Comparison of ENCODE assay signal across 8 cellular contexts in the genomic region with DNA sequence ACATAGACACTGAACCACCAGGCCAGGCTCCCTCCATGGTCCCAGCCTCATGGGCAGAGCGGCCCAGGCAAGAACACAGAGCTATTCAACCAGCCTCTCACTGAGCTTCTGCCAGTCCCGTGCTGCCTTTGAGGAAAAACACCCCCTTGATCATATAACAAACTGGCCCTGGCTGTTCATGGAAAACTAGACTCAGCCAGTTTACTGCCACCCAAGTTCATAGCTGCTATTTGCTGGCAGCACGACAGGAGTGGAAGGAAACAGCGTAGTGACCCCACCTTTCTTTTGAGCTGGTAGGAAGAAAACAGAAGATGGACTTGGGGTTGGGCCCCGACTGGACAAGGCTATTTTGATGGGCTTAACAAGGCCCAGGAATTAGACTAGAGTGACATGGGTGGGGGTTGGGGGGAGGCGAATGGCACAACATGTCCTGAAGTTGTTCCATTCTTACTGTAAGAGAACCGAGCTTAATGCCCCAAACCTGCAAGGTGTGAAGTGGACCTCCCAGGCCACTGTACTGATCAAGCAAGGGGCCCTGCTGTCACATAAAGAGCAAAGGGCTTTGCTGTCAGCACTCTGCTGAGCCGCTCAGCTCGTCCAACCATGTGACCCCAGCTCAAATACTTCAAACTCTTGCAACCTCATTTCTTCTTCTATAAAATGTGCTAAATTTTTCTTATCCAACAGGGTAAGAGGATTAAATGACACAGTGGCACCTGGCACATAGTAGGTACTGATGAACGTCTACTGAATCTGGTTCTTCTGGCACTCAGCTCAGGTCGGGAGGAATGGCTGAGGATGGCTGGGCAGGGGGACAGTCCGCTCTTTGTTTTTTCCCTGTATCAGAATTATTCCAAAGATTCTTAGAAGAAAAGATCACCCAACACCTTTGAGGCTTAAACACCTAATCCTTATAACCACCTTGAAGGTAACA. TPM values are rescaled to one million over a fixed set of nuclear protein-coding genes. Genes with fewer than 3 reads are reported as not detected.
DNase-seq lines count a peak whose midpoint lies in the region; ATAC-seq and TF ChIP-seq lines count a peak whose summit lies in the region.

No MANE protein-coding gene starts in this region.

- TF ChIP-seq POLR2A in body of pancreas (IDR thresholded peaks at IDR 0.05), result no peak
- TF ChIP-seq POLR2A in tibial nerve (IDR thresholded peaks at IDR 0.05), result no peak

- no peak for TF ChIP-seq CTCF in body of pancreas (IDR thresholded peaks at IDR 0.05)
- TF ChIP-seq CTCF in tibial nerve (IDR thresholded peaks at IDR 0.05), result no peak

- H3K36me3 ChIP-seq in body of pancreas (replicated peaks in 1 of 2; ENCODE audit: insufficient read depth in 1 of 2, low read depth in 2 of 2) (no peaks in the 10 kb centered on the region), tibial nerve (peaks cover 0 to 11% (median 0%) of the 10 kb centered on the region in 3 donors)

- no peak overlapping the region for H3K4me3 ChIP-seq in body of pancreas
- H3K4me3 ChIP-seq in tibial nerve, result no peak overlapping the region

- H3K4me1 Mint-ChIP-seq in activated CD8-positive, alpha-beta memory T cell treated with anti-CD3 and anti-CD28 coated beads, Interleukin-2, amount 10 ng/mL, durations not matched to agents 7 days and 5 days, result peaks cover 50% of the 10 kb centered on the region

- H3K27me3 ChIP-seq in body of pancreas, result no peaks in the 10 kb centered on the region
- no peaks in the 10 kb centered on the region for H3K27me3 ChIP-seq in tibial nerve

- H3K4me1 ChIP-seq in body of pancreas (peaks cover 43% of the 10 kb centered on the region), tibial nerve (peaks cover 0 to 60% (median 18%) of the 10 kb centered on the region in 4 donors)

- peaks cover 5% of the 10 kb centered on the region for H3K36me3 Mint-ChIP-seq in activated CD8-positive, alpha-beta memory T cell treated with anti-CD3 and anti-CD28 coated beads, Interleukin-2, amount 10 ng/mL, durations not matched to agents 7 days and 5 days

- peak overlapping the region; percentile 4 for H3K27ac Mint-ChIP-seq in activated CD8-positive, alpha-beta memory T cell treated with anti-CD3 and anti-CD28 coated beads, Interleukin-2, amount 10 ng/mL, durations not matched to agents 7 days and 5 days

- H3K27ac ChIP-seq in body of pancreas, result peak overlapping the region; percentile 81 to 94 (median 92)
- H3K27ac ChIP-seq in tibial nerve, result peak overlapping the region; percentile 35 to 92 (median 85)

- peak overlapping the region; percentile 91 for H3K4me3 Mint-ChIP-seq in activated CD8-positive, alpha-beta memory T cell treated with anti-CD3 and anti-CD28 coated beads, Interleukin-2, amount 10 ng/mL, durations not matched to agents 7 days and 5 days

- intact Hi-C loops in body of pancreas (cut with DNase I), result loop anchor here (5.0 kb wide), 1 partner anchor 121 kb away; no protein-coding TSS in a partner anchor

- WGBS in body of pancreas, 2 donors, result 44 to 48% methylated on average over 11 to 12 of the region's 12 CpGs
- 50% methylated on average over 12 of the region's 12 CpGs for WGBS in tibial nerve, 2 donors

- no peak for DNase-seq in activated CD8-positive, alpha-beta memory T cell treated with anti-CD3 and anti-CD28 coated beads, Interleukin-2, amount 10 ng/mL, durations not matched to agents 7 days and 5 days
- DNase-seq in activated CD8-positive, alpha-beta memory T cell treated with anti-CD3 and anti-CD28 coated beads, Interleukin-2, amount 50 U/mL, for 4 hours, result no peak
- DNase-seq in body of pancreas (peak in 2 of 4 donors; percentile 21 to 33), mucosa of gallbladder (ENCODE audit: low spot score) (peak; percentile 65), tibial nerve (ENCODE audit: low spot score in 2 of 2) (no peak), NCI-H446 treated with DMSO at 0.1 percent for 48 hours (lab: John Stamatoyannopoulos, UW) (no peak), NCI-H2081 treated with DMSO at 0.1 percent for 48 hours (lab: John Stamatoyannopoulos, UW) (no peak)

- no peaks in the 10 kb centered on the region for H3K9me3 ChIP-seq in body of pancreas
- no peaks in the 10 kb centered on the region for H3K9me3 ChIP-seq in tibial nerve

- peaks cover 3% of the 10 kb centered on the region for H3K27me3 Mint-ChIP-seq in activated CD8-positive, alpha-beta memory T cell treated with anti-CD3 and anti-CD28 coated beads, Interleukin-2, amount 10 ng/mL, durations not matched to agents 7 days and 5 days

- CTCF ChIA-PET in activated CD8-positive, alpha-beta memory T cell treated with anti-CD3 and anti-CD28 coated beads, Interleukin-2, amount 10 ng/mL, durations not matched to agents 7 days and 5 days (lab: Charles Lee), result interaction anchor here (0.7 to 4.7 kb wide), 21 partner anchors 11 to 469 kb away, joined by 3 to 65 read pairs (median 4); no protein-coding TSS in a partner anchor

- ATAC-seq in activated CD8-positive, alpha-beta memory T cell treated with anti-CD3 and anti-CD28 coated beads, Interleukin-2, amount 10 ng/mL, durations not matched to agents 7 days and 5 days, result no peak
- ATAC-seq in body of pancreas (no peak), HG02588 (IDR thresholded peaks at IDR 0.05; ENCODE audit: unreplicated experiment) (no peak)

- peak in 1 of 2 donors; percentile 47 for TF ChIP-seq EP300 in tibial nerve (IDR thresholded peaks at IDR 0.05)

- no peaks in the 10 kb centered on the region for H3K9me3 Mint-ChIP-seq in activated CD8-positive, alpha-beta memory T cell treated with anti-CD3 and anti-CD28 coated beads, Interleukin-2, amount 10 ng/mL, durations not matched to agents 7 days and 5 days (ENCODE audit: low read depth)

RNA-seq across cellular contexts. Expression of gene FBXL22, which starts 1.5 kb away (rescaled TPM):
- total RNA-seq in activated CD8-positive, alpha-beta memory T cell treated with anti-CD3 and anti-CD28 coated beads, Interleukin-2, amount 10 ng/mL, durations not matched to agents 7 days and 5 days, result under 1 TPM; 0.56 to 0.85 TPM
- not detected for total RNA-seq in body of pancreas
- 58.4 TPM for total RNA-seq in mucosa of gallbladder
- total RNA-seq in tibial nerve, result 1 to 10 TPM in 2 of 4 donors, under 1 TPM in 1, not detected in 1; 0.63 to 2.8 (median 2.7) TPM

Comparison
In these comparisons a context has a peak if more than half of its experiments do, and no peak if none do; other contexts are left out.
1. RNA of gene FBXL22, which starts 1.5 kb away (total RNA-seq): 58.4 TPM in mucosa of gallbladder (single experiment); 0.63 to 2.8 TPM in tibial nerve, 0.56 to 0.85 TPM in activated CD8-positive, alpha-beta memory T cell treated with anti-CD3 and anti-CD28 coated beads, Interleukin-2, amount 10 ng/mL, durations not matched to agents 7 days and 5 days and not detected in body of pancreas; every median in the first group is over 10 times any median in the second.